1 cellular context compared by ENCODE assay signal in genomic region chr12:78562358-78563205, GRCh38.
TF ChIP-seq lines count a peak whose summit lies in the region.

No MANE protein-coding gene starts in this region.

TF ChIP-seq in GM12878, 131 proteins besides CTCF, POLR2A, EP300 and RAD21 (continued from another document):
- TF ChIP-seq SMC3 (IDR thresholded peaks at IDR 0.05; ENCODE audit: borderline replicate concordance, low read length) = peak; percentile 22; the same call in 1 of the 2 replicates
